In the genomic region with DNA sequence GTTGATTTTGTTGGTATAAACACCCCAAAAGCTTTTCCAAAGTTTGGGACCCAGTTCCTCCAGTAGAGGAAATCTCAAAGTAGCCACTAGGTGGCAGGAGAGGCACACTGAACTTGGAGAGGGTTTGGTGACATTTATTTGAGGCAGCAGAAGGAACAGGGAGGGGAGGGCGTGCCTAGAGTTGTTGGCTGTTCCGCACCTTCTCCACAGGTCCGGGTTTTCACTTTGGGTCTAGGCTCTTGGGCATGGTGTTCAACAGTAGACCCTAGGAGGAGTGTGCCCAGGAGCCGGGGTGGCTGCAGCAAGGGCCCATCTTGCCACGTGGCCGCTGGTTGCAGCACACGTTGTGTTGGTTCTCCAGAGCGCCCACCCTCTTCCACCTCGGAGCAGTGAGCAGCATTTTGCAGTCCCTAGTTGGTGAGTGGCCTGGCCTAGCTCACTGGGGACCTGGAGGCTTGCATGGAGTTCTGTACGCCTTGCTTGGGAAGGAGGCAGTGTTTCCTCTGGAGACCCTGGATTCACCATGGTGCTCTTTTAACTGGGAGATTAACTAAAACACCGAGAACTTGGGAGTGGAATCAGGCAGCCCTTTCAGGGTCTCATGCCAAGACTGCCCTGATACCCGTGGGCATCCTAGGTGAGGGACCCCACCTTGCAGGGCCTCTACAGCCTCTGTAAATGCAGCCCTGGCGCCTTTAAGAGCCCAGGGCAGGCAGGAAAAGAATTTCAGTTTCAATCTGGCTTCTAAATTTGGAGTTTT, we compare ENCODE assay signal across 1 cellular context.
TF ChIP-seq lines count a peak whose summit lies in the region.

No MANE protein-coding gene starts in this region.

TF ChIP-seq in K562, 482 proteins besides CTCF, POLR2A, EP300 and RAD21 (continued from another document and continues in another):
- TF ChIP-seq HDGF (IDR thresholded peaks at IDR 0.05): peak; percentile 14; the same call in 1 of the 2 replicates
- TF ChIP-seq POLR2B (IDR thresholded peaks at IDR 0.05; ENCODE audit: low read depth, partially characterized antibody): no peak
- no peak for TF ChIP-seq KDM2B (CRISPR knock-in tag; IDR thresholded peaks at IDR 0.05)
- TF ChIP-seq MAFG (tag; conservative IDR thresholded peaks at IDR 0.05): no peak
- TF ChIP-seq ZFP30 (CRISPR knock-in tag; IDR thresholded peaks at IDR 0.05; ENCODE audit: borderline replicate concordance): no peak
- TF ChIP-seq, protein P1, sequence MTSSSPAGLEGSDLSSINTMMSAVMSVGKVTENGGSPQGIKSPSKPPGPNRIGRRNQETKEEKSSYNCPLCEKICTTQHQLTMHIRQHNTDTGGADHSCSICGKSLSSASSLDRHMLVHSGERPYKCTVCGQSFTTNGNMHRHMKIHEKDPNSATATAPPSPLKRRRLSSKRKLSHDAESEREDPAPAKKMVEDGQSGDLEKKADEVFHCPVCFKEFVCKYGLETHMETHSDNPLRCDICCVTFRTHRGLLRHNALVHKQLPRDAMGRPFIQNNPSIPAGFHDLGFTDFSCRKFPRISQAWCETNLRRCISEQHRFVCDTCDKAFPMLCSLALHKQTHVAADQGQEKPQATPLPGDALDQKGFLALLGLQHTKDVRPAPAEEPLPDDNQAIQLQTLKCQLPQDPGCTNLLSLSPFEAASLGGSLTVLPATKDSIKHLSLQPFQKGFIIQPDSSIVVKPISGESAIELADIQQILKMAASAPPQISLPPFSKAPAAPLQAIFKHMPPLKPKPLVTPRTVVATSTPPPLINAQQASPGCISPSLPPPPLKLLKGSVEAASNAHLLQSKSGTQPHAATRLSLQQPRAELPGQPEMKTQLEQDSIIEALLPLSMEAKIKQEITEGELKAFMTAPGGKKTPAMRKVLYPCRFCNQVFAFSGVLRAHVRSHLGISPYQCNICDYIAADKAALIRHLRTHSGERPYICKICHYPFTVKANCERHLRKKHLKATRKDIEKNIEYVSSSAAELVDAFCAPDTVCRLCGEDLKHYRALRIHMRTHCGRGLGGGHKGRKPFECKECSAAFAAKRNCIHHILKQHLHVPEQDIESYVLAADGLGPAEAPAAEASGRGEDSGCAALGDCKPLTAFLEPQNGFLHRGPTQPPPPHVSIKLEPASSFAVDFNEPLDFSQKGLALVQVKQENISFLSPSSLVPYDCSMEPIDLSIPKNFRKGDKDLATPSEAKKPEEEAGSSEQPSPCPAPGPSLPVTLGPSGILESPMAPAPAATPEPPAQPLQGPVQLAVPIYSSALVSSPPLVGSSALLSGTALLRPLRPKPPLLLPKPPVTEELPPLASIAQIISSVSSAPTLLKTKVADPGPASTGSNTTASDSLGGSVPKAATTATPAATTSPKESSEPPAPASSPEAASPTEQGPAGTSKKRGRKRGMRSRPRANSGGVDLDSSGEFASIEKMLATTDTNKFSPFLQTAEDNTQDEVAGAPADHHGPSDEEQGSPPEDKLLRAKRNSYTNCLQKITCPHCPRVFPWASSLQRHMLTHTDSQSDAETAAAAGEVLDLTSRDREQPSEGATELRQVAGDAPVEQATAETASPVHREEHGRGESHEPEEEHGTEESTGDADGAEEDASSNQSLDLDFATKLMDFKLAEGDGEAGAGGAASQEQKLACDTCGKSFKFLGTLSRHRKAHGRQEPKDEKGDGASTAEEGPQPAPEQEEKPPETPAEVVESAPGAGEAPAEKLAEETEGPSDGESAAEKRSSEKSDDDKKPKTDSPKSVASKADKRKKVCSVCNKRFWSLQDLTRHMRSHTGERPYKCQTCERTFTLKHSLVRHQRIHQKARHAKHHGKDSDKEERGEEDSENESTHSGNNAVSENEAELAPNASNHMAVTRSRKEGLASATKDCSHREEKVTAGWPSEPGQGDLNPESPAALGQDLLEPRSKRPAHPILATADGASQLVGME (CRISPR knock-in tag; IDR thresholded peaks at IDR 0.05): no peak
- TF ChIP-seq, protein P2, sequence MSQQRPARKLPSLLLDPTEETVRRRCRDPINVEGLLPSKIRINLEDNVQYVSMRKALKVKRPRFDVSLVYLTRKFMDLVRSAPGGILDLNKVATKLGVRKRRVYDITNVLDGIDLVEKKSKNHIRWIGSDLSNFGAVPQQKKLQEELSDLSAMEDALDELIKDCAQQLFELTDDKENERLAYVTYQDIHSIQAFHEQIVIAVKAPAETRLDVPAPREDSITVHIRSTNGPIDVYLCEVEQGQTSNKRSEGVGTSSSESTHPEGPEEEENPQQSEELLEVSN (IDR thresholded peaks at IDR 0.05; ENCODE audit: borderline replicate concordance in 1 of 2, extremely low read depth in 1 of 2, insufficient read depth in 1 of 2, insufficient read length in 1 of 2, low read depth in 1 of 2, low read length in 1 of 2, poor library complexity in 1 of 2, severe bottlenecking in 1 of 2): peak; percentile 44 to 71
- no peak for TF ChIP-seq MAFF (IDR thresholded peaks at IDR 0.05; ENCODE audit: low read length)
- TF ChIP-seq, protein P3, sequence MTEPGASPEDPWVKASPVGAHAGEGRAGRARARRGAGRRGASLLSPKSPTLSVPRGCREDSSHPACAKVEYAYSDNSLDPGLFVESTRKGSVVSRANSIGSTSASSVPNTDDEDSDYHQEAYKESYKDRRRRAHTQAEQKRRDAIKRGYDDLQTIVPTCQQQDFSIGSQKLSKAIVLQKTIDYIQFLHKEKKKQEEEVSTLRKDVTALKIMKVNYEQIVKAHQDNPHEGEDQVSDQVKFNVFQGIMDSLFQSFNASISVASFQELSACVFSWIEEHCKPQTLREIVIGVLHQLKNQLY (CRISPR knock-in tag; conservative IDR thresholded peaks at IDR 0.05): no peak
- TF ChIP-seq NFE2 (IDR thresholded peaks at IDR 0.05; ENCODE audit: low read depth): no peak
- TF ChIP-seq SPI1 (IDR thresholded peaks at IDR 0.05; ENCODE audit: borderline replicate concordance, low read depth, low read length): peak; percentile 37; the same call in 1 of the 2 replicates
- no peak for TF ChIP-seq FOXJ3 (CRISPR knock-in tag; IDR thresholded peaks at IDR 0.05)
- TF ChIP-seq HNRNPK (IDR thresholded peaks at IDR 0.05; ENCODE audit: low read depth, low read length, poor library complexity, severe bottlenecking): no peak
- TF ChIP-seq PTBP1 (IDR thresholded peaks at IDR 0.05; ENCODE audit: low read depth, low read length): no peak
- no peak for TF ChIP-seq TFAM (CRISPR knock-in tag; conservative IDR thresholded peaks at IDR 0.05)
- TF ChIP-seq, protein P4, sequence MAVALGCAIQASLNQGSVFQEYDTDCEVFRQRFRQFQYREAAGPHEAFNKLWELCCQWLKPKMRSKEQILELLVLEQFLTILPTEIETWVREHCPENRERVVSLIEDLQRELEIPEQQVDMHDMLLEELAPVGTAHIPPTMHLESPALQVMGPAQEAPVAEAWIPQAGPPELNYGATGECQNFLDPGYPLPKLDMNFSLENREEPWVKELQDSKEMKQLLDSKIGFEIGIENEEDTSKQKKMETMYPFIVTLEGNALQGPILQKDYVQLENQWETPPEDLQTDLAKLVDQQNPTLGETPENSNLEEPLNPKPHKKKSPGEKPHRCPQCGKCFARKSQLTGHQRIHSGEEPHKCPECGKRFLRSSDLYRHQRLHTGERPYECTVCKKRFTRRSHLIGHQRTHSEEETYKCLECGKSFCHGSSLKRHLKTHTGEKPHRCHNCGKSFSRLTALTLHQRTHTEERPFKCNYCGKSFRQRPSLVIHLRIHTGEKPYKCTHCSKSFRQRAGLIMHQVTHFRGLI (CRISPR knock-in tag; IDR thresholded peaks at IDR 0.05): no peak
- no peak for TF ChIP-seq DNMT1 (IDR thresholded peaks at IDR 0.05)
- TF ChIP-seq SIX5 (IDR thresholded peaks at IDR 0.05; ENCODE audit: borderline replicate concordance in 1 of 2, insufficient read depth in 1 of 2, low read depth in 1 of 2, low read length in 2 of 2): no peak
- TF ChIP-seq, protein P5, sequence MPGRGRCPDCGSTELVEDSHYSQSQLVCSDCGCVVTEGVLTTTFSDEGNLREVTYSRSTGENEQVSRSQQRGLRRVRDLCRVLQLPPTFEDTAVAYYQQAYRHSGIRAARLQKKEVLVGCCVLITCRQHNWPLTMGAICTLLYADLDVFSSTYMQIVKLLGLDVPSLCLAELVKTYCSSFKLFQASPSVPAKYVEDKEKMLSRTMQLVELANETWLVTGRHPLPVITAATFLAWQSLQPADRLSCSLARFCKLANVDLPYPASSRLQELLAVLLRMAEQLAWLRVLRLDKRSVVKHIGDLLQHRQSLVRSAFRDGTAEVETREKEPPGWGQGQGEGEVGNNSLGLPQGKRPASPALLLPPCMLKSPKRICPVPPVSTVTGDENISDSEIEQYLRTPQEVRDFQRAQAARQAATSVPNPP (IDR thresholded peaks at IDR 0.05; ENCODE audit: borderline replicate concordance, insufficient read depth, insufficient read length): no peak
- TF ChIP-seq, protein P6, sequence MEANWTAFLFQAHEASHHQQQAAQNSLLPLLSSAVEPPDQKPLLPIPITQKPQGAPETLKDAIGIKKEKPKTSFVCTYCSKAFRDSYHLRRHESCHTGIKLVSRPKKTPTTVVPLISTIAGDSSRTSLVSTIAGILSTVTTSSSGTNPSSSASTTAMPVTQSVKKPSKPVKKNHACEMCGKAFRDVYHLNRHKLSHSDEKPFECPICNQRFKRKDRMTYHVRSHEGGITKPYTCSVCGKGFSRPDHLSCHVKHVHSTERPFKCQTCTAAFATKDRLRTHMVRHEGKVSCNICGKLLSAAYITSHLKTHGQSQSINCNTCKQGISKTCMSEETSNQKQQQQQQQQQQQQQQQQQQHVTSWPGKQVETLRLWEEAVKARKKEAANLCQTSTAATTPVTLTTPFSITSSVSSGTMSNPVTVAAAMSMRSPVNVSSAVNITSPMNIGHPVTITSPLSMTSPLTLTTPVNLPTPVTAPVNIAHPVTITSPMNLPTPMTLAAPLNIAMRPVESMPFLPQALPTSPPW (CRISPR knock-in tag; IDR thresholded peaks at IDR 0.05): peak; percentile 6; the same call in 1 of the 2 replicates
- no peak for TF ChIP-seq TGIF2 (CRISPR knock-in tag; IDR thresholded peaks at IDR 0.05)
- TF ChIP-seq, protein P7, sequence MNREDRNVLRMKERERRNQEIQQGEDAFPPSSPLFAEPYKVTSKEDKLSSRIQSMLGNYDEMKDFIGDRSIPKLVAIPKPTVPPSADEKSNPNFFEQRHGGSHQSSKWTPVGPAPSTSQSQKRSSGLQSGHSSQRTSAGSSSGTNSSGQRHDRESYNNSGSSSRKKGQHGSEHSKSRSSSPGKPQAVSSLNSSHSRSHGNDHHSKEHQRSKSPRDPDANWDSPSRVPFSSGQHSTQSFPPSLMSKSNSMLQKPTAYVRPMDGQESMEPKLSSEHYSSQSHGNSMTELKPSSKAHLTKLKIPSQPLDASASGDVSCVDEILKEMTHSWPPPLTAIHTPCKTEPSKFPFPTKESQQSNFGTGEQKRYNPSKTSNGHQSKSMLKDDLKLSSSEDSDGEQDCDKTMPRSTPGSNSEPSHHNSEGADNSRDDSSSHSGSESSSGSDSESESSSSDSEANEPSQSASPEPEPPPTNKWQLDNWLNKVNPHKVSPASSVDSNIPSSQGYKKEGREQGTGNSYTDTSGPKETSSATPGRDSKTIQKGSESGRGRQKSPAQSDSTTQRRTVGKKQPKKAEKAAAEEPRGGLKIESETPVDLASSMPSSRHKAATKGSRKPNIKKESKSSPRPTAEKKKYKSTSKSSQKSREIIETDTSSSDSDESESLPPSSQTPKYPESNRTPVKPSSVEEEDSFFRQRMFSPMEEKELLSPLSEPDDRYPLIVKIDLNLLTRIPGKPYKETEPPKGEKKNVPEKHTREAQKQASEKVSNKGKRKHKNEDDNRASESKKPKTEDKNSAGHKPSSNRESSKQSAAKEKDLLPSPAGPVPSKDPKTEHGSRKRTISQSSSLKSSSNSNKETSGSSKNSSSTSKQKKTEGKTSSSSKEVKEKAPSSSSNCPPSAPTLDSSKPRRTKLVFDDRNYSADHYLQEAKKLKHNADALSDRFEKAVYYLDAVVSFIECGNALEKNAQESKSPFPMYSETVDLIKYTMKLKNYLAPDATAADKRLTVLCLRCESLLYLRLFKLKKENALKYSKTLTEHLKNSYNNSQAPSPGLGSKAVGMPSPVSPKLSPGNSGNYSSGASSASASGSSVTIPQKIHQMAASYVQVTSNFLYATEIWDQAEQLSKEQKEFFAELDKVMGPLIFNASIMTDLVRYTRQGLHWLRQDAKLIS (CRISPR knock-in tag; IDR thresholded peaks at IDR 0.05): 0 out of 2 replicates have a peak, but pooled peaks have one; percentile 37
- TF ChIP-seq NFYB (IDR thresholded peaks at IDR 0.05; ENCODE audit: extremely low read depth, insufficient read length): no peak
- TF ChIP-seq ZNF184 (CRISPR knock-in tag; IDR thresholded peaks at IDR 0.05): no peak
- TF ChIP-seq ERF (CRISPR knock-in tag; IDR thresholded peaks at IDR 0.05): peak; percentile 28; the same call in 1 of the 2 replicates
- no peak for TF ChIP-seq XRCC3 (IDR thresholded peaks at IDR 0.05)
- TF ChIP-seq SIRT6 (IDR thresholded peaks at IDR 0.05; ENCODE audit: low read depth, low read length): no peak
- no peak for TF ChIP-seq ZNF57 (CRISPR knock-in tag; IDR thresholded peaks at IDR 0.05)
- peak in 1 of 2 experiments; percentile 11; a peak in 1 of 4 replicates for TF ChIP-seq SRF (CRISPR knock-in tag; IDR thresholded peaks at IDR 0.05)
- TF ChIP-seq, protein P8, sequence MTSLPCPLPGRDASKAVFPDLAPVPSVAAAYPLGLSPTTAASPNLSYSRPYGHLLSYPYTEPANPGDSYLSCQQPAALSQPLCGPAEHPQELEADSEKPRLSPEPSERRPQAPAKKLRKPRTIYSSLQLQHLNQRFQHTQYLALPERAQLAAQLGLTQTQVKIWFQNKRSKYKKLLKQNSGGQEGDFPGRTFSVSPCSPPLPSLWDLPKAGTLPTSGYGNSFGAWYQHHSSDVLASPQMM (CRISPR knock-in tag; IDR thresholded peaks at IDR 0.05): no peak
- TF ChIP-seq ZNF707 (CRISPR knock-in tag; conservative IDR thresholded peaks at IDR 0.05): no peak
- no peak for TF ChIP-seq SNIP1 (IDR thresholded peaks at IDR 0.05; ENCODE audit: low read depth)
- TF ChIP-seq, protein P9, sequence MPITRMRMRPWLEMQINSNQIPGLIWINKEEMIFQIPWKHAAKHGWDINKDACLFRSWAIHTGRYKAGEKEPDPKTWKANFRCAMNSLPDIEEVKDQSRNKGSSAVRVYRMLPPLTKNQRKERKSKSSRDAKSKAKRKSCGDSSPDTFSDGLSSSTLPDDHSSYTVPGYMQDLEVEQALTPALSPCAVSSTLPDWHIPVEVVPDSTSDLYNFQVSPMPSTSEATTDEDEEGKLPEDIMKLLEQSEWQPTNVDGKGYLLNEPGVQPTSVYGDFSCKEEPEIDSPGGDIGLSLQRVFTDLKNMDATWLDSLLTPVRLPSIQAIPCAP (CRISPR knock-in tag; IDR thresholded peaks at IDR 0.05; ENCODE audit: borderline replicate concordance): no peak
